In genomic region chr2:130871843-130872242, GRCh38 we compare ENCODE assay signal across 17 cellular contexts.
"Had no signal": no experiment of that assay in that cellular context is flagged by ENCODE, and none has a peak within 500 bp of the region (broad histone marks: within the 10 kb centered on the region; RNA-seq: fewer than 3 reads in every experiment).

No MANE protein-coding gene starts in this region.

- H3K27ac Mint-ChIP-seq: activated CD4-positive, alpha-beta T cell treated with anti-CD3 and anti-CD28 coated beads, Interleukin-2, amount 10 ng/mL, durations not matched to agents 24 days and 14 days; activated CD8-positive, alpha-beta T cell treated with anti-CD3 and anti-CD28 coated beads, Interleukin-2, amount 10 ng/mL, durations not matched to agents 7 days and 5 days; activated naive CD4-positive, alpha-beta T cell treated with anti-CD3 and anti-CD28 coated beads, Interleukin-2, amount 50 U/mL, for 72 hours; memory B cell; stimulated activated memory B cell treated with anti-CD40 and anti-IgM and Interleukin-4, amounts not matched to agents 10 μg/mL and 1 μg/mL and 100 μg/mL, for 72 hours; T-cell had no signal

- ATAC-seq: activated CD8-positive, alpha-beta T cell treated with anti-CD3 and anti-CD28 coated beads, Interleukin-2, amount 10 ng/mL, durations not matched to agents 7 days and 5 days; activated naive CD4-positive, alpha-beta T cell treated with anti-CD3 and anti-CD28 coated beads, Interleukin-2, amount 50 U/mL, for 72 hours; activated T-cell treated with anti-CD3 and anti-CD28 coated beads, Interleukin-2, amount 50 U/mL, for 4 hours; foreskin keratinocyte; left ventricle myocardium superior; naive thymus-derived CD8-positive, alpha-beta T cell; stimulated activated memory B cell treated with anti-CD40 and anti-IgM and Interleukin-4, amounts not matched to agents 10 μg/mL and 1 μg/mL and 100 μg/mL, for 72 hours; T-cell had no signal

- H3K36me3 Mint-ChIP-seq: activated naive CD4-positive, alpha-beta T cell treated with anti-CD3 and anti-CD28 coated beads, Interleukin-2, amount 50 U/mL, for 72 hours; memory B cell; naive thymus-derived CD8-positive, alpha-beta T cell; stimulated activated memory B cell treated with anti-CD40 and anti-IgM and Interleukin-4, amounts not matched to agents 10 μg/mL and 1 μg/mL and 100 μg/mL, for 72 hours; T-cell had no signal

- H3K4me3 Mint-ChIP-seq: activated CD4-positive, alpha-beta T cell treated with anti-CD3 and anti-CD28 coated beads, Interleukin-2, amount 10 ng/mL, durations not matched to agents 24 days and 14 days; activated CD8-positive, alpha-beta T cell treated with anti-CD3 and anti-CD28 coated beads, Interleukin-2, amount 10 ng/mL, durations not matched to agents 7 days and 5 days; activated T-cell treated with anti-CD3 and anti-CD28 coated beads, Interleukin-2, amount 50 U/mL, for 4 hours; memory B cell; naive thymus-derived CD8-positive, alpha-beta T cell; stimulated activated memory B cell treated with anti-CD40 and anti-IgM and Interleukin-4, amounts not matched to agents 10 μg/mL and 1 μg/mL and 100 μg/mL, for 72 hours; T-cell had no signal

- H3K36me3 ChIP-seq: adrenal gland, spleen, vagina had no signal

- H3K9me3 ChIP-seq: adrenal gland, SK-N-SH, spleen, vagina had no signal

- H3K4me1 ChIP-seq: adrenal gland had no signal

- H3K9ac ChIP-seq: SK-N-SH had no signal

- H3K4me2 ChIP-seq: SK-N-SH had no signal

- H3K4me3 ChIP-seq: adrenal gland, spleen, vagina had no signal

- H3K27ac ChIP-seq: adrenal gland, foreskin keratinocyte, spleen, vagina had no signal

- DNase-seq: activated CD4-positive, alpha-beta T cell treated with anti-CD3 and anti-CD28 coated beads, Interleukin-2, amount 10 ng/mL, durations not matched to agents 24 days and 14 days; activated CD8-positive, alpha-beta T cell treated with anti-CD3 and anti-CD28 coated beads, Interleukin-2, amount 10 ng/mL, durations not matched to agents 7 days and 5 days; activated T-cell treated with anti-CD3 and anti-CD28 coated beads, Interleukin-2, amount 50 U/mL, for 4 hours; adrenal gland; foreskin keratinocyte; glutamatergic neuron; hippocampal formation; left ventricle myocardium superior; naive thymus-derived CD8-positive, alpha-beta T cell; SK-N-SH; spleen; stimulated activated CD4-positive, alpha-beta T cell treated with anti-CD3 and anti-CD28 coated beads, Interleukin-4, amount 100 ng/mL, for 4 hours; T-cell had no signal

- H3K4me1 Mint-ChIP-seq: memory B cell, T-cell had no signal

- H3K27me3 ChIP-seq: adrenal gland, foreskin keratinocyte, vagina had no signal

- H3K9me2 ChIP-seq: SK-N-SH had no signal

- H3K9me3 Mint-ChIP-seq: activated CD4-positive, alpha-beta T cell treated with anti-CD3 and anti-CD28 coated beads, Interleukin-2, amount 10 ng/mL, durations not matched to agents 24 days and 14 days; activated naive CD4-positive, alpha-beta T cell treated with anti-CD3 and anti-CD28 coated beads, Interleukin-2, amount 50 U/mL, for 72 hours; activated T-cell treated with anti-CD3 and anti-CD28 coated beads, Interleukin-2, amount 50 U/mL, for 4 hours; memory B cell; naive thymus-derived CD8-positive, alpha-beta T cell; T-cell had no signal
